11 cellular contexts compared by ENCODE assay signal in the genomic region with DNA sequence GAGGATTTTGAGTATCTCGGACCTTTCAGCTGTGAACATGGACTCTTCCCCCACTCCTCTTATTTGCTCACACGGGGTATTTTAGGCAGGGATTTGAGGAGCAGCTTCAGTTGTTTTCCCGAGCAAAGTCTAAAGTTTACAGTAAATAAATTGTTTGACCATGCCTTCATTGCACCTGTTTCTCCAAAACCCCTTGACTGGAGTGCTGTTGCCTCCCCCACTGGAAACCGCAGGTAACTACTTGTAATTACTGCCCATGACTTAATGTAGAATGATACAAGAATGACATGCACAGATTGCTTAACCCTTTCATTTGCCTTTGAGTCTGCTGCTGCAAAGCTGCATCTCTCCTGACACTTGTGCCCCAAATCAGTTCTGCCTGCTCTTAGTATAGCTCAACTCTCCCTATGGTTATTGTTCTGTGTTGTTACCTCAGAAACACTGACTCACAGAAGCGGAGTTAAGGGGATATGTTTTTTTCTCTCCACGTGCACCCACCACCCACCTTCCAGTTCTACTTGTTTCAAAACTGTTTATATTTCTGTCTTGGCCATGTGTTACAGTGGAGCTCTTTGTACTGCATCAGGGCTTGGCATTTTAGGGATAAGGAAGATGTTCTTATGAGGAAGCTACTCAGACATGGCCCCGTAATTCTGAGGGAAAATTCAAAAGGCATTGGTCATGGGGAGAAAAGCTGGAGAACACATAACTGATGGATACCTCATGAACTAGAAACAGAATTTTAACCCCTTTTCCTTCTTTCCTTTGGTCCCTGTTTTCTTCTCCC. TPM values are rescaled to one million over a fixed set of nuclear protein-coding genes. Genes with fewer than 3 reads are reported as not detected.
DNase-seq lines count a peak whose midpoint lies in the region; ATAC-seq and TF ChIP-seq lines count a peak whose summit lies in the region.
"Had no signal": no experiment of that assay in that cellular context is flagged by ENCODE, and none has a peak within 500 bp of the region (broad histone marks: within the 10 kb centered on the region; RNA-seq: fewer than 3 reads in every experiment).

No MANE protein-coding gene starts in this region.

- H3K9me3 Mint-ChIP-seq in T-helper 1 cell treated with Interleukin-12 subunit alpha and Interleukin-12 subunit beta and Interleukin-4 antibody, amounts not matched to agents 30 μg/mL and 1 μg/mL, for 36 hours = no peaks in the 10 kb centered on the region
- no peaks in the 10 kb centered on the region for H3K9me3 Mint-ChIP-seq in stimulated activated memory B cell treated with anti-CD40 and anti-IgM and Interleukin-4, amounts not matched to agents 10 μg/mL and 1 μg/mL and 100 μg/mL, for 72 hours

- no peak for ATAC-seq in gastroesophageal sphincter
- ATAC-seq in stimulated activated memory B cell treated with anti-CD40 and anti-IgM and Interleukin-4, amounts not matched to agents 10 μg/mL and 1 μg/mL and 100 μg/mL, for 72 hours = no peak
- ATAC-seq: HCT116 had no signal

- peaks cover 64% of the 10 kb centered on the region for H3K27me3 Mint-ChIP-seq in T-helper 1 cell treated with Interleukin-12 subunit alpha and Interleukin-12 subunit beta and Interleukin-4 antibody, amounts not matched to agents 30 μg/mL and 1 μg/mL, for 36 hours (ENCODE audit: low read depth)
- no peaks in the 10 kb centered on the region for H3K27me3 Mint-ChIP-seq in stimulated activated memory B cell treated with anti-CD40 and anti-IgM and Interleukin-4, amounts not matched to agents 10 μg/mL and 1 μg/mL and 100 μg/mL, for 72 hours

- H3K27me3 ChIP-seq in SJCRH30 (peaks cover 3% of the 10 kb centered on the region), gastroesophageal sphincter (no peaks in the 10 kb centered on the region)

- TF ChIP-seq POLR2A in gastroesophageal sphincter (IDR thresholded peaks at IDR 0.05) = no peak

- peaks cover 34% of the 10 kb centered on the region for H3K4me1 Mint-ChIP-seq in T-helper 1 cell treated with Interleukin-12 subunit alpha and Interleukin-12 subunit beta and Interleukin-4 antibody, amounts not matched to agents 30 μg/mL and 1 μg/mL, for 36 hours (ENCODE audit: low read depth)
- H3K4me1 Mint-ChIP-seq in stimulated activated memory B cell treated with anti-CD40 and anti-IgM and Interleukin-4, amounts not matched to agents 10 μg/mL and 1 μg/mL and 100 μg/mL, for 72 hours = peaks cover 75% of the 10 kb centered on the region

- peak overlapping the region; percentile 26 for H3K4me3 Mint-ChIP-seq in T-helper 1 cell treated with Interleukin-12 subunit alpha and Interleukin-12 subunit beta and Interleukin-4 antibody, amounts not matched to agents 30 μg/mL and 1 μg/mL, for 36 hours
- peak overlapping the region; percentile 90 for H3K4me3 Mint-ChIP-seq in stimulated activated memory B cell treated with anti-CD40 and anti-IgM and Interleukin-4, amounts not matched to agents 10 μg/mL and 1 μg/mL and 100 μg/mL, for 72 hours

- H3K36me3 ChIP-seq in SJCRH30 (no peaks in the 10 kb centered on the region), gastroesophageal sphincter (no peaks in the 10 kb centered on the region)

- 45 to 54% methylated on average over 6 of the region's 7 CpGs for WGBS in gastroesophageal sphincter (ENCODE audit: low coverage in 1 of 2), 2 donors

- H3K27ac ChIP-seq in SJCRH30 (no peak overlapping the region), gastroesophageal sphincter (peak overlapping the region in 2 of 4 donors; percentile 83 to 86)

- in situ Hi-C loops in KBM-7 (cut with MboI; ENCODE audit: low pct_unique_long_range_greater_than_20kb, low sequenced_read_pairs) = no loop called here

- TF ChIP-seq EP300 in gastroesophageal sphincter (IDR thresholded peaks at IDR 0.05) = no peak

- H3K4me3 ChIP-seq in SJCRH30 (peak overlapping the region; percentile 20), gastroesophageal sphincter (peak overlapping the region; percentile 50 to 60)

- H3K9me3 ChIP-seq in SJCRH30 (replicated peaks) = 0 out of 2 replicates have a peak, but pooled peaks cover 4% of the 10 kb centered on the region
- no peaks in the 10 kb centered on the region for H3K9me3 ChIP-seq in gastroesophageal sphincter

- DNase-seq in T-helper 1 cell = no peak
- DNase-seq in SJCRH30 = peak in 1 of 2 experiments; percentile 24
- DNase-seq in NCI-H1436 (lab: John Stamatoyannopoulos, UW) = no peak
- no peak for DNase-seq in KBM-7
- DNase-seq in retina = no peak
- DNase-seq: caudate nucleus, small intestine had no signal

- no peak for TF ChIP-seq CTCF in gastroesophageal sphincter (IDR thresholded peaks at IDR 0.05)

- H3K36me3 Mint-ChIP-seq in T-helper 1 cell treated with Interleukin-12 subunit alpha and Interleukin-12 subunit beta and Interleukin-4 antibody, amounts not matched to agents 30 μg/mL and 1 μg/mL, for 36 hours (ENCODE audit: low read depth) = no peaks in the 10 kb centered on the region
- H3K36me3 Mint-ChIP-seq in stimulated activated memory B cell treated with anti-CD40 and anti-IgM and Interleukin-4, amounts not matched to agents 10 μg/mL and 1 μg/mL and 100 μg/mL, for 72 hours = no peaks in the 10 kb centered on the region

- no peak overlapping the region for H3K27ac Mint-ChIP-seq in T-helper 1 cell treated with Interleukin-12 subunit alpha and Interleukin-12 subunit beta and Interleukin-4 antibody, amounts not matched to agents 30 μg/mL and 1 μg/mL, for 36 hours
- H3K27ac Mint-ChIP-seq in stimulated activated memory B cell treated with anti-CD40 and anti-IgM and Interleukin-4, amounts not matched to agents 10 μg/mL and 1 μg/mL and 100 μg/mL, for 72 hours = peak overlapping the region; percentile 82

- H3K4me1 ChIP-seq in SJCRH30 (peaks cover 12% of the 10 kb centered on the region; the same call in 1 of the 2 replicates), gastroesophageal sphincter (peaks cover 0 to 61% (median 10%) of the 10 kb centered on the region in 3 donors)

RNA-seq across cellular contexts. Expression of a gene that starts 2.2 kb away (rescaled TPM):
- total RNA-seq in SJCRH30 (2014; rRNA removed; shearing (Covaris generic)) = 0.08 and 0.10 TPM in 2 replicates
- 10 to 100 TPM in 1 of 4 donors, 1 to 10 TPM in 3; 2.8 to 11.8 (median 4.5) TPM for total RNA-seq in gastroesophageal sphincter
